29 cellular contexts compared by ENCODE assay signal in the genomic region with DNA sequence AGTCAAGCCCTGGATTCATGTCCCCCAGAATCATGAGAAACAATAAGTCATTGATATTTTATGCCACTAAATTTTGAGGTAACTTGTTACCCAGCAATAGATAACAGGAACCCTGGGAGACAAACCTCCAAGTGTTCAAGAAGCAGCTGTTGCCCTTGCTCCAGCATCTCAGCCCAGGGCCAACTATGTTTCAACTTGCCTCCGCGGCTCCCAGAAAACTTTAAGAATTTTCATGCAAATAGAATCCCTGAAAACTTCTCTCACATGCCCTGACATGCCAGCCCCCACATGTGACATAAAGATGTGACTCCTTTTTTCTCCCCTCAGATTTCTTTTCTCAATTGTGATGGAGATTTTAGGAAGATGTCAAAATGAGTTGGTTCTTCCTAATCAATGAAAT.
"Had no signal": no experiment of that assay in that cellular context is flagged by ENCODE, and none has a peak within 500 bp of the region (broad histone marks: within the 10 kb centered on the region; RNA-seq: fewer than 3 reads in every experiment).

No MANE protein-coding gene starts in this region.

- H3K4me3 Mint-ChIP-seq: natural killer cell; nephron; neural progenitor cell; stimulated activated effector memory CD8-positive, alpha-beta T cell treated with anti-CD3 and anti-CD28 coated beads, Interleukin-12 subunit alpha, Interleukin-12 subunit beta, amount 100 ng/mL, for 72 hours; stimulated activated naive B cell treated with anti-CD40 and anti-IgM and Interleukin-4, amounts not matched to agents 10 μg/mL and 1 μg/mL and 100 μg/mL, for 72 hours; stimulated activated naive CD8-positive, alpha-beta T cell treated with anti-CD3 and anti-CD28 coated beads, Interleukin-15, Interleukin-2, amounts not matched to agents 100 ng/mL and 50 ng/mL, for 24 hours; type B pancreatic cell had no signal

- H3K27ac Mint-ChIP-seq: natural killer cell; nephron; neural progenitor cell; progenitor cell of endocrine pancreas; stimulated activated effector memory CD8-positive, alpha-beta T cell treated with anti-CD3 and anti-CD28 coated beads, Interleukin-12 subunit alpha, Interleukin-12 subunit beta, amount 100 ng/mL, for 72 hours; stimulated activated naive B cell treated with anti-CD40 and anti-IgM and Interleukin-4, amounts not matched to agents 10 μg/mL and 1 μg/mL and 100 μg/mL, for 72 hours; stimulated activated naive CD8-positive, alpha-beta T cell treated with anti-CD3 and anti-CD28 coated beads, Interleukin-15, Interleukin-2, amounts not matched to agents 100 ng/mL and 50 ng/mL, for 24 hours; type B pancreatic cell had no signal

- FAIRE-seq: small intestine had no signal

- H3K27ac ChIP-seq: neural progenitor cell, ovary, parathyroid adenoma, psoas muscle, right lobe of liver, sigmoid colon, stomach, suprapubic skin, testis, tibial artery, transverse colon, upper lobe of right lung, uterus had no signal

- H3K27me3 ChIP-seq: neural progenitor cell, ovary, right lobe of liver, sigmoid colon, stomach, suprapubic skin, testis, tibial artery, transverse colon, upper lobe of right lung, uterus had no signal

- H3K36me3 ChIP-seq: neural progenitor cell, ovary, right lobe of liver, suprapubic skin, transverse colon, upper lobe of right lung, uterus had no signal

- H3K27me3 Mint-ChIP-seq: stimulated activated naive B cell treated with anti-CD40 and anti-IgM and Interleukin-4, amounts not matched to agents 10 μg/mL and 1 μg/mL and 100 μg/mL, for 72 hours; stimulated activated naive CD8-positive, alpha-beta T cell treated with anti-CD3 and anti-CD28 coated beads, Interleukin-15, Interleukin-2, amounts not matched to agents 100 ng/mL and 50 ng/mL, for 24 hours; type B pancreatic cell had no signal

- H3K9me3 Mint-ChIP-seq: nephron; stimulated activated effector memory CD8-positive, alpha-beta T cell treated with anti-CD3 and anti-CD28 coated beads, Interleukin-12 subunit alpha, Interleukin-12 subunit beta, amount 100 ng/mL, for 72 hours; stimulated activated naive B cell treated with anti-CD40 and anti-IgM and Interleukin-4, amounts not matched to agents 10 μg/mL and 1 μg/mL and 100 μg/mL, for 72 hours; stimulated activated naive CD8-positive, alpha-beta T cell treated with anti-CD3 and anti-CD28 coated beads, Interleukin-15, Interleukin-2, amounts not matched to agents 100 ng/mL and 50 ng/mL, for 24 hours; type B pancreatic cell had no signal

- H3K4me1 Mint-ChIP-seq: natural killer cell; nephron; neural progenitor cell; stimulated activated effector memory CD8-positive, alpha-beta T cell treated with anti-CD3 and anti-CD28 coated beads, Interleukin-12 subunit alpha, Interleukin-12 subunit beta, amount 100 ng/mL, for 72 hours; stimulated activated naive B cell treated with anti-CD40 and anti-IgM and Interleukin-4, amounts not matched to agents 10 μg/mL and 1 μg/mL and 100 μg/mL, for 72 hours had no signal

- H3K4me3 ChIP-seq: neural progenitor cell, ovary, psoas muscle, right lobe of liver, sigmoid colon, stomach, suprapubic skin, testis, tibial artery, transverse colon, upper lobe of right lung, uterus had no signal

- DNase-seq: natural killer cell; occipital lobe; ovary; posterior cingulate gyrus; psoas muscle; right cardiac atrium; right lobe of liver; sigmoid colon; small intestine; stimulated activated CD4-positive, alpha-beta T cell treated with anti-CD3 and anti-CD28 coated beads, Interleukin-15, amount 100 ng/mL, for 24 hours; stimulated activated CD4-positive, alpha-beta T cell treated with anti-CD3 and anti-CD28 coated beads, Interleukin-2, amount 100 ng/mL, for 24 hours; stimulated activated CD4-positive, alpha-beta T cell treated with anti-CD3 and anti-CD28 coated beads, Interleukin-2, amount 100 ng/mL, for 48 hours; stimulated activated CD4-positive, alpha-beta T cell treated with anti-CD3 and anti-CD28 coated beads, Interleukin-4, amount 100 ng/mL, for 24 hours; stimulated activated naive B cell treated with anti-CD40 and anti-IgM and Interleukin-4, amounts not matched to agents 10 μg/mL and 1 μg/mL and 100 μg/mL, for 72 hours; stimulated activated naive CD4-positive, alpha-beta T cell treated with Interleukin-2 at 50 U/mL for 16 hours; stomach; testis; tibial artery; transverse colon; upper lobe of right lung; uterus had no signal

- H3K9me3 ChIP-seq: ovary, psoas muscle, right lobe of liver, sigmoid colon, stomach, suprapubic skin, testis, tibial artery, transverse colon, upper lobe of right lung, uterus had no signal

- H3K36me3 Mint-ChIP-seq: natural killer cell; neural progenitor cell; stimulated activated effector memory CD8-positive, alpha-beta T cell treated with anti-CD3 and anti-CD28 coated beads, Interleukin-12 subunit alpha, Interleukin-12 subunit beta, amount 100 ng/mL, for 72 hours; type B pancreatic cell had no signal

- H3K4me1 ChIP-seq: neural progenitor cell, psoas muscle, right lobe of liver, sigmoid colon, stomach, suprapubic skin, testis, tibial artery, upper lobe of right lung, uterus had no signal

- ATAC-seq: natural killer cell; psoas muscle; right cardiac atrium; right lobe of liver; stimulated activated effector memory CD8-positive, alpha-beta T cell treated with anti-CD3 and anti-CD28 coated beads, Interleukin-12 subunit alpha, Interleukin-12 subunit beta, amount 100 ng/mL, for 72 hours; stimulated activated naive B cell treated with anti-CD40 and anti-IgM and Interleukin-4, amounts not matched to agents 10 μg/mL and 1 μg/mL and 100 μg/mL, for 72 hours; upper lobe of right lung had no signal
